In genomic region chr9:134024828-134025605, GRCh38 we compare ENCODE assay signal across 8 cellular contexts. TPM values are rescaled to one million over a fixed set of nuclear protein-coding genes. Genes with fewer than 3 reads are reported as not detected.
A peak's percentile ranks its signal among the peaks of the same experiment; 100 is the strongest.
DNase-seq lines count a peak whose midpoint lies in the region; ATAC-seq and TF ChIP-seq lines count a peak whose summit lies in the region.

Gene BRD3OS (plus strand): TSS chr9:134025481. CDS start chr9:134026748, 1,267 bp downstream.

- WGBS in tibial nerve, 2 donors = 3 to 7% methylated on average over 6 to 19 of the region's 43 CpGs

- peak within 1 kb of the TSS; percentile 37 for H3K9ac ChIP-seq in parathyroid adenoma

- H3K4me1 ChIP-seq in cardiac muscle cell (ENCODE audit: low read depth) (no peaks in the 10 kb centered on the region), parathyroid adenoma (no peaks in the 10 kb centered on the region), tibial nerve (peaks cover 0 to 12% (median 7%) of the 10 kb centered on the region in 4 donors)

- peak; percentile 88 for ATAC-seq in HG02759 (IDR thresholded peaks at IDR 0.05; ENCODE audit: unreplicated experiment)
- peak; percentile 90 for ATAC-seq in activated naive CD8-positive, alpha-beta T cell treated with anti-CD3 and anti-CD28 coated beads, Interleukin-2, amount 50 U/mL, for 24 hours

- H3K79me2 ChIP-seq in parathyroid adenoma = no peaks in the 10 kb centered on the region

- H3K9me3 Mint-ChIP-seq in activated naive CD8-positive, alpha-beta T cell treated with anti-CD3 and anti-CD28 coated beads, Interleukin-2, amount 50 U/mL, for 24 hours = no peaks in the 10 kb centered on the region

- H3K27me3 Mint-ChIP-seq in activated naive CD8-positive, alpha-beta T cell treated with anti-CD3 and anti-CD28 coated beads, Interleukin-2, amount 50 U/mL, for 24 hours = no peaks in the 10 kb centered on the region

- peak within 1 kb of the TSS; percentile 71 for H3K27ac ChIP-seq in cardiac muscle cell
- peak within 1 kb of the TSS; percentile 51 for H3K27ac ChIP-seq in parathyroid adenoma
- peak within 1 kb of the TSS; percentile 52 to 86 (median 76) for H3K27ac ChIP-seq in tibial nerve

- H3K27me3 ChIP-seq in cardiac muscle cell (no peaks in the 10 kb centered on the region), parathyroid adenoma (ENCODE audit: control insufficient read depth, insufficient read depth, low read length) (no peaks in the 10 kb centered on the region), tibial nerve (no peaks in the 10 kb centered on the region)

- peaks cover 4% of the 10 kb centered on the region for H3K4me1 Mint-ChIP-seq in activated naive CD8-positive, alpha-beta T cell treated with anti-CD3 and anti-CD28 coated beads, Interleukin-2, amount 50 U/mL, for 24 hours

- peak within 1 kb of the TSS; percentile 92 for H3K4me2 ChIP-seq in parathyroid adenoma (ENCODE audit: low read length)

- peak; percentile 90 for DNase-seq in NCI-H1417 treated with DMSO at 0.1 percent for 48 hours (lab: John Stamatoyannopoulos, UW)
- peak; percentile 89 for DNase-seq in T follicular helper cell (ENCODE audit: low read depth)
- DNase-seq in activated naive CD8-positive, alpha-beta T cell treated with anti-CD3 and anti-CD28 coated beads, Interleukin-2, amount 50 U/mL, for 24 hours = peak; percentile 92
- DNase-seq in cardiac muscle cell (ENCODE audit: low read depth in 1 of 2, low spot score in 1 of 2) = peak; percentile 100
- DNase-seq in tibial nerve (ENCODE audit: low spot score in 2 of 2) = peak; percentile 91 to 95

- no peak for TF ChIP-seq CTCF in cardiac muscle cell (IDR thresholded peaks at IDR 0.05; ENCODE audit: low read depth, low read length)
- no peak for TF ChIP-seq CTCF in parathyroid adenoma (IDR thresholded peaks at IDR 0.05)
- TF ChIP-seq CTCF in tibial nerve (IDR thresholded peaks at IDR 0.05) = no peak

- peaks cover 3% of the 10 kb centered on the region for H3K36me3 Mint-ChIP-seq in activated naive CD8-positive, alpha-beta T cell treated with anti-CD3 and anti-CD28 coated beads, Interleukin-2, amount 50 U/mL, for 24 hours (ENCODE audit: low read depth)

- no peak for TF ChIP-seq POLR2A in tibial nerve (IDR thresholded peaks at IDR 0.05)

- H3K4me3 ChIP-seq in GM08714 (ENCODE audit: low read length) (peak within 1 kb of the TSS; percentile 87), cardiac muscle cell (peak within 1 kb of the TSS; percentile 68), parathyroid adenoma (ENCODE audit: low read depth, low read length) (peak within 1 kb of the TSS; percentile 71), tibial nerve (peak within 1 kb of the TSS; percentile 62 to 96 (median 86))

- peak in 1 of 2 donors; percentile 15 for TF ChIP-seq EP300 in tibial nerve (IDR thresholded peaks at IDR 0.05)

- peak within 1 kb of the TSS; percentile 53 for H2AFZ ChIP-seq in parathyroid adenoma

- H3K4me3 Mint-ChIP-seq in activated naive CD8-positive, alpha-beta T cell treated with anti-CD3 and anti-CD28 coated beads, Interleukin-2, amount 50 U/mL, for 24 hours = peak within 1 kb of the TSS; percentile 79

- H3K36me3 ChIP-seq in cardiac muscle cell (no peaks in the 10 kb centered on the region), parathyroid adenoma (ENCODE audit: control insufficient read depth, insufficient read depth, low read length) (no peaks in the 10 kb centered on the region), tibial nerve (peaks cover 0 to 32% (median 0%) of the 10 kb centered on the region in 3 donors)

- no peak within 1 kb of the TSS for H3K27ac Mint-ChIP-seq in activated naive CD8-positive, alpha-beta T cell treated with anti-CD3 and anti-CD28 coated beads, Interleukin-2, amount 50 U/mL, for 24 hours

- H3K9me3 ChIP-seq in cardiac muscle cell (ENCODE audit: low read depth) = no peaks in the 10 kb centered on the region
- H3K9me3 ChIP-seq in parathyroid adenoma (ENCODE audit: control insufficient read depth, low read length) = no peaks in the 10 kb centered on the region
- no peaks in the 10 kb centered on the region for H3K9me3 ChIP-seq in tibial nerve

RNA-seq across cellular contexts. Expression of gene BRD3OS, which starts in this region (rescaled TPM):
- total RNA-seq in cardiac muscle cell = 18.6 and 26.8 TPM in 2 replicates
- 32.3 and 40.4 TPM in 2 replicates for polyA plus RNA-seq in cardiac muscle cell
- total RNA-seq in tibial nerve = 10 to 100 TPM in 3 of 4 donors, 1 to 10 TPM in 1; 9.2 to 28.2 (median 13.7) TPM

Comparison
In these comparisons a context has a peak if more than half of its experiments do, and no peak if none do; other contexts are left out.
1. Peak in every context shown above with its lines: DNase-seq, ATAC-seq, H3K4me3 ChIP-seq and H3K27ac ChIP-seq.